Comparison of ENCODE assay signal across 27 cellular contexts in the genomic region with DNA sequence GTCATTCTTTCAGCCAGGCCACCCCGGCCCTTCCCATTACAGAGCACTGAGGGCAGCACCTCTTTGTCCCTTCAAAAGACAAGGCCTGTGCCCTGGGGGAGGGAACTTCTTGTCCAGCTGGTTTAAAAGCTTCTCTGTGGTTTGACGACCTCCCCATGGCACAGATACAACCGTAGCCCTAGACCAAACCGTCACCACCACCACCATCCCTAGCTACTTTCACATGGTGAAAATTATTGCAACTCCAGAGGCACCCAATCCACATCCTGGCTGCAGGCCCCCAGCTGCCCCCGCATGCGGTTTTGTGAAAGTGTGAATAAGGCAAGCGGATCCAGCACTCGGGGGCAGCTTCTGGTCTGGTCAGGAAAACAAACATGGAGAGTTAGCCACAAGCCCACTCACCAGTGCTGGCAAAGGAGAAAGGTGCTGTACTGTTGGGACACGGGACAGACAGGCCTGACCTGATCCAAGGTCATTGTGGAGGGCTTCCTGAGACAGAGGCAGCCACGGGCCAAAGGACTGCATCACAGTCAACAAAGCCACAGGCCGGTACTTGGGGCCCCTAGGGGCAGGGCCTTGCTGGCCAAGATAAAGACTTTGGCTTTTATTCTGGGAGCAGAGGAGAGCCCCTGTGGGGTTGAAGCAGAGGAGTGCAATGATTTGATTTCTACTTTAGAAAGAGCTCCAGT. TPM values are rescaled to one million over a fixed set of nuclear protein-coding genes. Genes with fewer than 3 reads are reported as not detected.
DNase-seq lines count a peak whose midpoint lies in the region; ATAC-seq, FAIRE-seq and TF ChIP-seq lines count a peak whose summit lies in the region.
"Had no signal": no experiment of that assay in that cellular context is flagged by ENCODE, and none has a peak within 500 bp of the region (broad histone marks: within the 10 kb centered on the region; RNA-seq: fewer than 3 reads in every experiment).

No MANE protein-coding gene starts in this region.

- peak; percentile 41 for DNase-seq in M059J (ENCODE audit: low read depth)
- DNase-seq in astrocyte (ENCODE audit: low read depth), result peak; percentile 13
- DNase-seq in mesendoderm, result peak; percentile 44
- DNase-seq in CD8-positive, alpha-beta memory T cell, result no peak
- DNase-seq in NCI-H2196 (lab: John Stamatoyannopoulos, UW; ENCODE audit: unreplicated experiment), result no peak
- DNase-seq: activated CD4-positive, alpha-beta T cell treated with anti-CD3 and anti-CD28 coated beads, Interleukin-2, amount 10 ng/mL, durations not matched to agents 24 days and 14 days; activated CD8-positive, alpha-beta memory T cell treated with anti-CD3 and anti-CD28 coated beads, Interleukin-2, amount 10 ng/mL, durations not matched to agents 7 days and 5 days; activated naive CD4-positive, alpha-beta T cell treated with anti-CD3 and anti-CD28 coated beads, Interleukin-2, amount 50 U/mL, for 16 hours; aorta; effector CD8-positive, alpha-beta T cell; HCEC 1CT; NCI-H1092 treated with DMSO at 0.1 percent for 48 hours; NCI-H2081 treated with DMSO at 0.1 percent for 48 hours; NCI-H510A; NK-92 treated with Interleukin-12 subunit alpha and Interleukin-12 subunit beta, amount 100 ng/mL, for 24 hours; stimulated activated CD4-positive, alpha-beta T cell treated with anti-CD3 and anti-CD28 coated beads, Interleukin-4, amount 100 ng/mL, for 4 hours; stimulated activated naive CD8-positive, alpha-beta T cell treated with anti-CD3 and anti-CD28 coated beads, Interleukin-15, amount 100 ng/mL, for 72 hours; T-helper 17 cell had no signal

- H2BK120ac ChIP-seq in mesendoderm (ENCODE audit: low read depth, low read length), result no peak overlapping the region

- H4K20me1 ChIP-seq in BLaER1 treated with 17β-estradiol and CSF1 and Interleukin-3, amounts not matched to agents 10 nM and 100 nM, result peaks cover 0 to 25% (median 0%) of the 10 kb centered on the region in 11 experiments; a peak in 5 of 22 replicates
- no peaks in the 10 kb centered on the region for H4K20me1 ChIP-seq in astrocyte (ENCODE audit: insufficient read depth, low read length)

- H4K8ac ChIP-seq in mesendoderm (ENCODE audit: low read depth, low read length), result no peak overlapping the region

- no peak overlapping the region for H3K27ac Mint-ChIP-seq in astrocyte (ENCODE audit: unreplicated experiment)
- no peak overlapping the region for H3K27ac Mint-ChIP-seq in CD8-positive, alpha-beta memory T cell
- H3K27ac Mint-ChIP-seq: activated CD4-positive, alpha-beta T cell treated with anti-CD3 and anti-CD28 coated beads, Interleukin-2, amount 10 ng/mL, durations not matched to agents 24 days and 14 days; activated CD8-positive, alpha-beta memory T cell treated with anti-CD3 and anti-CD28 coated beads, Interleukin-2, amount 10 ng/mL, durations not matched to agents 7 days and 5 days; activated T-helper 1 cell treated with anti-CD3 and anti-CD28 coated beads, Interleukin-12 subunit alpha, Interleukin-12 subunit beta, Interleukin-2, Interleukin-4 antibody, amounts not matched to agents 30 ng/mL and 10 ng/mL and 1 ng/mL, durations not matched to agents 14 hours and 24 hours and 36 hours; B cell; T-helper 17 cell had no signal

- H3K9me3 Mint-ChIP-seq in astrocyte (ENCODE audit: unreplicated experiment), result no peaks in the 10 kb centered on the region
- H3K9me3 Mint-ChIP-seq in CD8-positive, alpha-beta memory T cell, result no peaks in the 10 kb centered on the region
- H3K9me3 Mint-ChIP-seq: activated CD4-positive, alpha-beta T cell treated with anti-CD3 and anti-CD28 coated beads, Interleukin-2, amount 10 ng/mL, durations not matched to agents 24 days and 14 days; activated T-helper 1 cell treated with anti-CD3 and anti-CD28 coated beads, Interleukin-12 subunit alpha, Interleukin-12 subunit beta, Interleukin-2, Interleukin-4 antibody, amounts not matched to agents 30 ng/mL and 10 ng/mL and 1 ng/mL, durations not matched to agents 14 hours and 24 hours and 36 hours; stimulated activated naive CD8-positive, alpha-beta T cell treated with anti-CD3 and anti-CD28 coated beads, Interleukin-15, amount 100 ng/mL, for 72 hours had no signal

- H4K5ac ChIP-seq in mesendoderm (ENCODE audit: low read length), result no peak overlapping the region

- no peak overlapping the region for H3K4me3 Mint-ChIP-seq in astrocyte (ENCODE audit: unreplicated experiment)
- no peak overlapping the region for H3K4me3 Mint-ChIP-seq in CD8-positive, alpha-beta memory T cell
- H3K4me3 Mint-ChIP-seq: activated CD4-positive, alpha-beta T cell treated with anti-CD3 and anti-CD28 coated beads, Interleukin-2, amount 10 ng/mL, durations not matched to agents 24 days and 14 days; activated CD8-positive, alpha-beta memory T cell treated with anti-CD3 and anti-CD28 coated beads, Interleukin-2, amount 10 ng/mL, durations not matched to agents 7 days and 5 days; activated T-helper 1 cell treated with anti-CD3 and anti-CD28 coated beads, Interleukin-12 subunit alpha, Interleukin-12 subunit beta, Interleukin-2, Interleukin-4 antibody, amounts not matched to agents 30 ng/mL and 10 ng/mL and 1 ng/mL, durations not matched to agents 14 hours and 24 hours and 36 hours; B cell; stimulated activated naive CD8-positive, alpha-beta T cell treated with anti-CD3 and anti-CD28 coated beads, Interleukin-15, amount 100 ng/mL, for 72 hours; T-helper 17 cell had no signal

- H3K79me1 ChIP-seq in mesendoderm (ENCODE audit: low read length), result no peaks in the 10 kb centered on the region

- no peak overlapping the region for H2AFZ ChIP-seq in astrocyte (ENCODE audit: low read depth, low read length)

- no peaks in the 10 kb centered on the region for H3K36me3 ChIP-seq in BLaER1 treated with 17β-estradiol and CSF1 and Interleukin-3, amounts not matched to agents 10 nM and 100 nM
- H3K36me3 ChIP-seq in astrocyte (ENCODE audit: insufficient read depth, low read length), result no peaks in the 10 kb centered on the region
- no peaks in the 10 kb centered on the region for H3K36me3 ChIP-seq in mesendoderm (ENCODE audit: control insufficient read depth, insufficient read depth, low read length)
- H3K36me3 ChIP-seq in CD8-positive, alpha-beta memory T cell (ENCODE audit: insufficient read depth, low read length), result no peaks in the 10 kb centered on the region
- H3K36me3 ChIP-seq: esophagus muscularis mucosa had no signal

- H3K4me3 ChIP-seq in BLaER1 treated with 17β-estradiol and CSF1 and Interleukin-3, amounts not matched to agents 10 nM and 100 nM, result no peak overlapping the region
- H3K4me3 ChIP-seq in astrocyte (ENCODE audit: insufficient read depth, low read depth, low read length), result no peak overlapping the region
- H3K4me3 ChIP-seq in mesendoderm (ENCODE audit: low read length), result no peak overlapping the region
- H3K4me3 ChIP-seq in CD8-positive, alpha-beta memory T cell (ENCODE audit: low read length), result no peak overlapping the region
- H3K4me3 ChIP-seq: esophagus muscularis mucosa had no signal

- ATAC-seq in HG03565 (IDR thresholded peaks at IDR 0.05; ENCODE audit: unreplicated experiment), result no peak
- ATAC-seq in HG02588 (IDR thresholded peaks at IDR 0.05; ENCODE audit: unreplicated experiment), result no peak
- ATAC-seq: activated CD8-positive, alpha-beta memory T cell treated with anti-CD3 and anti-CD28 coated beads, Interleukin-2, amount 10 ng/mL, durations not matched to agents 7 days and 5 days; stimulated activated naive CD8-positive, alpha-beta T cell treated with anti-CD3 and anti-CD28 coated beads, Interleukin-15, amount 100 ng/mL, for 72 hours; T-helper 17 cell had no signal

- WGBS in mesendoderm (ENCODE audit: extremely low coverage, insufficient coverage, low lambda C conversion rate), result no CpG with 5 or more reads among the region's 11 CpGs

- peak overlapping the region in 6 of 11 experiments; percentile 12 to 36 (median 18); a peak in 6 of 22 replicates for H3K27ac ChIP-seq in BLaER1 treated with 17β-estradiol and CSF1 and Interleukin-3, amounts not matched to agents 10 nM and 100 nM
- H3K27ac ChIP-seq in astrocyte (ENCODE audit: low read depth, low read length), result no peak overlapping the region
- H3K27ac ChIP-seq in mesendoderm (ENCODE audit: low read depth, low read length), result no peak overlapping the region
- no peak overlapping the region for H3K27ac ChIP-seq in CD8-positive, alpha-beta memory T cell (ENCODE audit: low read depth, low read length)
- H3K27ac ChIP-seq: KMS-11 had no signal

- no peak for FAIRE-seq in astrocyte (lab: Jason Lieb, UNC)
- FAIRE-seq: A204.1 had no signal

- H3K4me1 ChIP-seq in BLaER1 treated with 17β-estradiol and CSF1 and Interleukin-3, amounts not matched to agents 10 nM and 100 nM, result peaks cover 13 to 41% (median 36%) of the 10 kb centered on the region in 10 experiments
- H3K4me1 ChIP-seq in astrocyte (ENCODE audit: insufficient read depth, low read length) (no peaks in the 10 kb centered on the region), mesendoderm (ENCODE audit: control insufficient read depth, low read depth, low read length) (peaks cover 6% of the 10 kb centered on the region)
- H3K4me1 ChIP-seq in CD8-positive, alpha-beta memory T cell (ENCODE audit: insufficient read depth, low read length), result no peaks in the 10 kb centered on the region

- H3K9ac ChIP-seq in BLaER1 treated with 17β-estradiol and CSF1 and Interleukin-3, amounts not matched to agents 10 nM and 100 nM, result peak overlapping the region in 5 of 11 experiments; percentile 2 to 33 (median 14); a peak in 4 of 22 replicates
- H3K9ac ChIP-seq in astrocyte (ENCODE audit: low read length) (no peak overlapping the region), mesendoderm (ENCODE audit: low read length) (no peak overlapping the region)
- H3K9ac ChIP-seq: KMS-11 had no signal

- H3K4ac ChIP-seq in mesendoderm (ENCODE audit: low read depth, low read length), result no peak overlapping the region

- no peak overlapping the region for H3K23ac ChIP-seq in mesendoderm (ENCODE audit: low read length)

- H2BK5ac ChIP-seq in mesendoderm (ENCODE audit: low read length), result no peak overlapping the region

- no peak overlapping the region for H2BK15ac ChIP-seq in mesendoderm (replicated peaks; ENCODE audit: low read depth)

- H3K79me2 ChIP-seq in astrocyte (ENCODE audit: insufficient read depth, low read length) (no peaks in the 10 kb centered on the region), mesendoderm (ENCODE audit: control insufficient read depth, insufficient read depth, low read length) (no peaks in the 10 kb centered on the region)

- H3K36me3 Mint-ChIP-seq in astrocyte (ENCODE audit: low read depth, unreplicated experiment), result peaks cover 2% of the 10 kb centered on the region
- peaks cover 0 to 2% (median 0%) of the 10 kb centered on the region in 3 donors for H3K36me3 Mint-ChIP-seq in CD8-positive, alpha-beta memory T cell
- H3K36me3 Mint-ChIP-seq: activated CD8-positive, alpha-beta memory T cell treated with anti-CD3 and anti-CD28 coated beads, Interleukin-2, amount 10 ng/mL, durations not matched to agents 7 days and 5 days had no signal

- peak overlapping the region; percentile 28 to 77 (median 71) for H3K4me2 ChIP-seq in BLaER1 treated with 17β-estradiol and CSF1 and Interleukin-3, amounts not matched to agents 10 nM and 100 nM
- no peak overlapping the region for H3K4me2 ChIP-seq in astrocyte (ENCODE audit: low read length)
- H3K4me2 ChIP-seq in mesendoderm (ENCODE audit: low read length), result no peak overlapping the region
- H3K4me2 ChIP-seq: KMS-11 had no signal

- H3K9me3 ChIP-seq in BLaER1 treated with 17β-estradiol and CSF1 and Interleukin-3, amounts not matched to agents 10 nM and 100 nM (replicated peaks in 1 of 11), result no peaks in the 10 kb centered on the region
- H3K9me3 ChIP-seq in astrocyte (ENCODE audit: insufficient read depth, low read depth, low read length), result no peaks in the 10 kb centered on the region
- no peaks in the 10 kb centered on the region for H3K9me3 ChIP-seq in CD8-positive, alpha-beta memory T cell (ENCODE audit: low read length)
- H3K9me3 ChIP-seq: esophagus muscularis mucosa had no signal

- H3K27me3 Mint-ChIP-seq in astrocyte (ENCODE audit: low read depth, unreplicated experiment), result peaks cover 66% of the 10 kb centered on the region
- H3K27me3 Mint-ChIP-seq in CD8-positive, alpha-beta memory T cell, result peaks cover 6 to 34% of the 10 kb centered on the region in 2 donors

- CTCF ChIA-PET in CD8-positive, alpha-beta memory T cell (lab: Charles Lee), result no interaction called here

- no peaks in the 10 kb centered on the region for H3K27me3 ChIP-seq in BLaER1 treated with 17β-estradiol and CSF1 and Interleukin-3, amounts not matched to agents 10 nM and 100 nM
- H3K27me3 ChIP-seq in astrocyte (ENCODE audit: insufficient read depth, low read length), result peaks cover 15% of the 10 kb centered on the region
- H3K27me3 ChIP-seq in mesendoderm (ENCODE audit: insufficient read depth, low read length, poor library complexity), result no peaks in the 10 kb centered on the region
- no peaks in the 10 kb centered on the region for H3K27me3 ChIP-seq in CD8-positive, alpha-beta memory T cell (ENCODE audit: insufficient read depth, low read length, poor library complexity, severe bottlenecking)

- no peak for TF ChIP-seq CTCF in astrocyte (IDR thresholded peaks at IDR 0.05; ENCODE audit: insufficient read depth, low read depth, low read length)

- POLR2A ChIA-PET in CD8-positive, alpha-beta memory T cell (lab: Charles Lee), result no interaction called here

- H2AK5ac ChIP-seq in mesendoderm (ENCODE audit: low read length), result no peak overlapping the region

- no peak overlapping the region for H3K56ac ChIP-seq in mesendoderm (ENCODE audit: low read length)

- peaks cover 4% of the 10 kb centered on the region for H3K4me1 Mint-ChIP-seq in astrocyte (ENCODE audit: low read depth, unreplicated experiment)
- H3K4me1 Mint-ChIP-seq in CD8-positive, alpha-beta memory T cell, result no peaks in the 10 kb centered on the region
- H3K4me1 Mint-ChIP-seq: activated CD4-positive, alpha-beta T cell treated with anti-CD3 and anti-CD28 coated beads, Interleukin-2, amount 10 ng/mL, durations not matched to agents 24 days and 14 days; activated CD8-positive, alpha-beta memory T cell treated with anti-CD3 and anti-CD28 coated beads, Interleukin-2, amount 10 ng/mL, durations not matched to agents 7 days and 5 days; B cell; stimulated activated naive CD8-positive, alpha-beta T cell treated with anti-CD3 and anti-CD28 coated beads, Interleukin-15, amount 100 ng/mL, for 72 hours had no signal

- H3K18ac ChIP-seq in mesendoderm (ENCODE audit: low read length), result no peak overlapping the region

RNA-seq across cellular contexts. Expression of a gene that starts 31.2 kb away (rescaled TPM):
- total RNA-seq in M059J (2014; rRNA removed; shearing (Covaris generic)), result 36.8 and 38.4 TPM in 2 replicates
- 4.2 and 5.5 TPM in 2 replicates for total RNA-seq in astrocyte
- polyA plus RNA-seq in mesendoderm (2013, experiment 1 of 2), result 46.4 TPM
- 47.5 TPM for polyA plus RNA-seq in mesendoderm (2013, experiment 2 of 2)
- total RNA-seq in CD8-positive, alpha-beta memory T cell, result 10 to 100 TPM; 37.4 to 39.6 TPM
- 2.4 TPM for polyA plus RNA-seq in CD8-positive, alpha-beta memory T cell

RNA-seq across cellular contexts. Expression of a gene that starts 41.4 kb away (rescaled TPM):
- total RNA-seq in M059J (2014; rRNA removed; shearing (Covaris generic)), result not detected in 2 replicates
- total RNA-seq in astrocyte, result 0.31 TPM in 1 of 2 replicates, not detected in the other
- 0.07 TPM for polyA plus RNA-seq in mesendoderm (2013, experiment 1 of 2)
- polyA plus RNA-seq in mesendoderm (2013, experiment 2 of 2), result 0.11 TPM
- under 1 TPM in 1 of 2 experiments, not detected in 1; 0.04 TPM for total RNA-seq in CD8-positive, alpha-beta memory T cell
- polyA plus RNA-seq in CD8-positive, alpha-beta memory T cell, result not detected
- total RNA-seq: activated CD8-positive, alpha-beta memory T cell treated with anti-CD3 and anti-CD28 coated beads, Interleukin-2, amount 10 ng/mL, durations not matched to agents 7 days and 5 days; lung microvascular endothelial cell had no signal

Comparison
In these comparisons a context has a peak if more than half of its experiments do, and no peak if none do; other contexts are left out.
1. H3K27ac ChIP-seq: peak in BLaER1 treated with 17β-estradiol and CSF1 and Interleukin-3, amounts not matched to agents 10 nM and 100 nM (6 of 11); none in astrocyte (single experiment), mesendoderm (single experiment) and CD8-positive, alpha-beta memory T cell (single experiment).
2. H3K4me2 ChIP-seq: peak in BLaER1 treated with 17β-estradiol and CSF1 and Interleukin-3, amounts not matched to agents 10 nM and 100 nM (11 of 11); none in astrocyte (single experiment) and mesendoderm (single experiment).
3. DNase-seq: peak in M059J (single experiment), astrocyte (single experiment) and mesendoderm (single experiment); none in CD8-positive, alpha-beta memory T cell (0 of 5) and NCI-H2196 (single experiment).